ENCODE assay signal across 24 cellular contexts in genomic region chr4:8664031-8664805, GRCh38.
"Had no signal": no experiment of that assay in that cellular context is flagged by ENCODE, and none has a peak within 500 bp of the region (broad histone marks: within the 10 kb centered on the region; RNA-seq: fewer than 3 reads in every experiment).

No MANE protein-coding gene starts in this region.

- H3K27ac ChIP-seq: brain microvascular endothelial cell, esophagus muscularis mucosa, gastroesophageal sphincter, heart left ventricle, right atrium auricular region, tibial nerve, uterus, VCaP had no signal

- H3K27me3 Mint-ChIP-seq: activated CD4-positive, alpha-beta memory T cell treated with anti-CD3 and anti-CD28 coated beads, Interleukin-2, amount 10 ng/mL, durations not matched to agents 7 days and 5 days; activated naive CD4-positive, alpha-beta T cell treated with anti-CD3 and anti-CD28 coated beads, Interleukin-2, amount 10 ng/mL, durations not matched to agents 7 days and 5 days had no signal

- H3K4me3 Mint-ChIP-seq: activated CD4-positive, alpha-beta memory T cell treated with anti-CD3 and anti-CD28 coated beads, Interleukin-2, amount 10 ng/mL, durations not matched to agents 7 days and 5 days; activated CD4-positive, alpha-beta T cell treated with anti-CD3 and anti-CD28 coated beads for 36 hours; activated naive CD4-positive, alpha-beta T cell treated with anti-CD3 and anti-CD28 coated beads, Interleukin-2, amount 10 ng/mL, durations not matched to agents 7 days and 5 days; activated naive CD8-positive, alpha-beta T cell treated with anti-CD3 and anti-CD28 coated beads, Interleukin-2, amount 50 U/mL, for 24 hours; activated T-helper 17 cell treated with anti-CD3 and anti-CD28 coated beads, Interleukin-2, amount 50 U/mL, for 72 hours; central memory CD8-positive, alpha-beta T cell; mesothelial cell of epicardium; natural killer cell treated with Interleukin-12 subunit alpha and Interleukin-12 subunit beta and Interleukin-15 and Interleukin-18, amount 100 ng/mL, for 72 hours; stimulated activated naive CD8-positive, alpha-beta T cell treated with anti-CD3 and anti-CD28 coated beads, Interleukin-15, Interleukin-2, amounts not matched to agents 100 ng/mL and 50 ng/mL, for 24 hours had no signal

- FAIRE-seq: endothelial cell of umbilical vein had no signal

- H3K36me3 Mint-ChIP-seq: activated naive CD4-positive, alpha-beta T cell treated with anti-CD3 and anti-CD28 coated beads, Interleukin-2, amount 10 ng/mL, durations not matched to agents 7 days and 5 days; mesothelial cell of epicardium; natural killer cell treated with Interleukin-12 subunit alpha and Interleukin-12 subunit beta and Interleukin-15 and Interleukin-18, amount 100 ng/mL, for 72 hours had no signal

- DNase-seq: activated CD4-positive, alpha-beta memory T cell treated with anti-CD3 and anti-CD28 coated beads, Interleukin-2, amount 10 ng/mL, durations not matched to agents 7 days and 5 days; activated CD4-positive, alpha-beta T cell treated with anti-CD3 and anti-CD28 coated beads for 36 hours; activated naive CD4-positive, alpha-beta T cell treated with anti-CD3 and anti-CD28 coated beads, Interleukin-2, amount 10 ng/mL, durations not matched to agents 7 days and 5 days; activated naive CD8-positive, alpha-beta T cell treated with anti-CD3 and anti-CD28 coated beads, Interleukin-2, amount 50 U/mL, for 24 hours; activated T-cell treated with anti-CD3 and anti-CD28 coated beads, Interleukin-2, amount 50 U/mL, for 1 hour; anterior cingulate cortex; brain microvascular endothelial cell; effector CD4-positive, alpha-beta T cell; nucleus accumbens; stimulated activated CD4-positive, alpha-beta T cell treated with anti-CD3 and anti-CD28 coated beads, Interleukin-2, amount 100 ng/mL, for 48 hours; T-helper 2 cell; uterus had no signal

- H3K36me3 ChIP-seq: brain microvascular endothelial cell, esophagus muscularis mucosa, gastroesophageal sphincter, heart left ventricle, right atrium auricular region, tibial nerve, uterus had no signal

- H3K27me3 ChIP-seq: brain microvascular endothelial cell, right atrium auricular region, tibial nerve had no signal

- H3K9me3 ChIP-seq: right atrium auricular region, uterus had no signal

- H3K4me3 ChIP-seq: esophagus muscularis mucosa, gastroesophageal sphincter, heart left ventricle, right atrium auricular region, tibial nerve, uterus had no signal

- H3K4me1 ChIP-seq: esophagus muscularis mucosa, gastroesophageal sphincter, heart left ventricle, right atrium auricular region, tibial nerve, uterus had no signal

- H3K9me3 Mint-ChIP-seq: activated CD4-positive, alpha-beta memory T cell treated with anti-CD3 and anti-CD28 coated beads, Interleukin-2, amount 10 ng/mL, durations not matched to agents 7 days and 5 days; activated naive CD4-positive, alpha-beta T cell treated with anti-CD3 and anti-CD28 coated beads, Interleukin-2, amount 10 ng/mL, durations not matched to agents 7 days and 5 days; activated naive CD8-positive, alpha-beta T cell treated with anti-CD3 and anti-CD28 coated beads, Interleukin-2, amount 50 U/mL, for 24 hours; activated T-helper 17 cell treated with anti-CD3 and anti-CD28 coated beads, Interleukin-2, amount 50 U/mL, for 72 hours; central memory CD8-positive, alpha-beta T cell; natural killer cell treated with Interleukin-12 subunit alpha and Interleukin-12 subunit beta and Interleukin-15 and Interleukin-18, amount 100 ng/mL, for 72 hours; stimulated activated naive CD8-positive, alpha-beta T cell treated with anti-CD3 and anti-CD28 coated beads, Interleukin-15, Interleukin-2, amounts not matched to agents 100 ng/mL and 50 ng/mL, for 24 hours had no signal

- H3K27ac Mint-ChIP-seq: activated CD4-positive, alpha-beta memory T cell treated with anti-CD3 and anti-CD28 coated beads, Interleukin-2, amount 10 ng/mL, durations not matched to agents 7 days and 5 days; activated CD4-positive, alpha-beta T cell treated with anti-CD3 and anti-CD28 coated beads for 36 hours; activated naive CD4-positive, alpha-beta T cell treated with anti-CD3 and anti-CD28 coated beads, Interleukin-2, amount 10 ng/mL, durations not matched to agents 7 days and 5 days; activated naive CD8-positive, alpha-beta T cell treated with anti-CD3 and anti-CD28 coated beads, Interleukin-2, amount 50 U/mL, for 24 hours; activated T-helper 17 cell treated with anti-CD3 and anti-CD28 coated beads, Interleukin-2, amount 50 U/mL, for 72 hours; mesothelial cell of epicardium; natural killer cell treated with Interleukin-12 subunit alpha and Interleukin-12 subunit beta and Interleukin-15 and Interleukin-18, amount 100 ng/mL, for 72 hours; stimulated activated naive CD8-positive, alpha-beta T cell treated with anti-CD3 and anti-CD28 coated beads, Interleukin-15, Interleukin-2, amounts not matched to agents 100 ng/mL and 50 ng/mL, for 24 hours had no signal

- ATAC-seq: activated CD4-positive, alpha-beta T cell treated with anti-CD3 and anti-CD28 coated beads for 36 hours; activated naive CD8-positive, alpha-beta T cell treated with anti-CD3 and anti-CD28 coated beads, Interleukin-2, amount 50 U/mL, for 24 hours; activated T-helper 17 cell treated with anti-CD3 and anti-CD28 coated beads, Interleukin-2, amount 50 U/mL, for 72 hours; gastroesophageal sphincter; heart left ventricle; natural killer cell treated with Interleukin-12 subunit alpha and Interleukin-12 subunit beta and Interleukin-15 and Interleukin-18, amount 100 ng/mL, for 72 hours had no signal

- H3K4me1 Mint-ChIP-seq: activated CD4-positive, alpha-beta memory T cell treated with anti-CD3 and anti-CD28 coated beads, Interleukin-2, amount 10 ng/mL, durations not matched to agents 7 days and 5 days; activated CD4-positive, alpha-beta T cell treated with anti-CD3 and anti-CD28 coated beads for 36 hours; activated naive CD4-positive, alpha-beta T cell treated with anti-CD3 and anti-CD28 coated beads, Interleukin-2, amount 10 ng/mL, durations not matched to agents 7 days and 5 days; activated naive CD8-positive, alpha-beta T cell treated with anti-CD3 and anti-CD28 coated beads, Interleukin-2, amount 50 U/mL, for 24 hours; activated T-helper 17 cell treated with anti-CD3 and anti-CD28 coated beads, Interleukin-2, amount 50 U/mL, for 72 hours; central memory CD8-positive, alpha-beta T cell; mesothelial cell of epicardium had no signal
